ENCODE assay signal across 29 cellular contexts in the genomic region with DNA sequence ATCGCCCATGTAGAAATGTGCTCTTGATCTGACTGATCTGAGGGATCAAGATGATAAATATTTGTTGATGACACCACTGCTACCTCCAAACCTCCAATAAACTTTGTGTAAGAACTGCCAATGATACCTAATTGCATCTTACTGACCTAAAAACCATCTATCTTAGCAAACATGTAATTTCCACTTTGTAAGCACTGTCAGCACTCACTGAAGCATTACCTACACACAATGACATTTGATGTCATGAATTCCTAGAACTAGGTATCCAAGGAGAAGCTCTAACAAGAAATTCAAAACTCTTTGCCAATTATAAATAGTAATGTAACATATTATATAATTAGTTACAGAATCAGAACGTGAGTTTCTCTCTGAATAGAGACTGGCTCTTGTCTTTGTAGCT.
"Had no signal": no experiment of that assay in that cellular context is flagged by ENCODE, and none has a peak within 500 bp of the region (broad histone marks: within the 10 kb centered on the region; RNA-seq: fewer than 3 reads in every experiment).

No MANE protein-coding gene starts in this region.

- H3K27ac ChIP-seq: coronary artery, esophagus muscularis mucosa, heart right ventricle, lower lobe of right lung, neutrophil, pancreas, right atrium auricular region, suprapubic skin had no signal

- ATAC-seq: heart right ventricle; left ventricle myocardium superior; lower lobe of right lung; natural killer cell; pancreas; sciatic nerve; stimulated activated naive CD8-positive, alpha-beta T cell treated with anti-CD3 and anti-CD28 coated beads, Interleukin-15, amount 100 ng/mL, for 72 hours had no signal

- H3K9me3 Mint-ChIP-seq: neural crest cell; stimulated activated naive CD8-positive, alpha-beta T cell treated with anti-CD3 and anti-CD28 coated beads, Interleukin-15, amount 100 ng/mL, for 72 hours; type B pancreatic cell had no signal

- H3K27ac Mint-ChIP-seq: natural killer cell; progenitor cell of endocrine pancreas; stimulated activated naive CD8-positive, alpha-beta T cell treated with anti-CD3 and anti-CD28 coated beads, Interleukin-15, amount 100 ng/mL, for 72 hours; type B pancreatic cell had no signal

- H3K27me3 ChIP-seq: esophagus muscularis mucosa, heart right ventricle, neutrophil, pancreas, right atrium auricular region, suprapubic skin had no signal

- H3K4me1 ChIP-seq: esophagus muscularis mucosa, heart right ventricle, lower lobe of right lung, pancreas, right atrium auricular region, suprapubic skin had no signal

- DNase-seq: dermis blood vessel endothelial cell; effector memory CD4-positive, alpha-beta T cell; foreskin melanocyte; glutamatergic neuron; heart right ventricle; hippocampal formation; islet precursor cell; kidney glomerular epithelial cell; left ventricle myocardium superior; lower lobe of right lung; natural killer cell; pancreas; stimulated activated CD4-positive, alpha-beta T cell treated with anti-CD3 and anti-CD28 coated beads, Interleukin-12 subunit alpha, Interleukin-12 subunit beta, amount 100 ng/mL, for 4 hours; stimulated activated CD4-positive, alpha-beta T cell treated with anti-CD3 and anti-CD28 coated beads, Interleukin-1b, Interleukin-23, amount 100 ng/mL, for 48 hours; stimulated activated CD4-positive, alpha-beta T cell treated with anti-CD3 and anti-CD28 coated beads, Interleukin-4, amount 100 ng/mL, for 1 hour; stimulated activated CD8-positive, alpha-beta memory T cell treated with anti-CD3 and anti-CD28 coated beads, Interleukin-4, amount 100 ng/mL, for 48 hours; stimulated activated naive CD4-positive, alpha-beta T cell; stimulated activated naive CD8-positive, alpha-beta T cell treated with anti-CD3 and anti-CD28 coated beads, Interleukin-15, amount 100 ng/mL, for 72 hours had no signal

- H3K4me1 Mint-ChIP-seq: natural killer cell; stimulated activated naive CD8-positive, alpha-beta T cell treated with anti-CD3 and anti-CD28 coated beads, Interleukin-15, amount 100 ng/mL, for 72 hours had no signal

- H3K4me3 ChIP-seq: coronary artery, esophagus muscularis mucosa, heart right ventricle, lower lobe of right lung, pancreas, right atrium auricular region, smooth muscle cell, suprapubic skin had no signal

- H3K27me3 Mint-ChIP-seq: progenitor cell of endocrine pancreas; stimulated activated naive CD8-positive, alpha-beta T cell treated with anti-CD3 and anti-CD28 coated beads, Interleukin-15, amount 100 ng/mL, for 72 hours; type B pancreatic cell had no signal

- FAIRE-seq: endothelial cell of umbilical vein, pancreas had no signal

- H3K9me3 ChIP-seq: esophagus muscularis mucosa, heart right ventricle, lower lobe of right lung, neutrophil, pancreas, right atrium auricular region, suprapubic skin had no signal

- H3K4me3 Mint-ChIP-seq: natural killer cell; neural crest cell; stimulated activated naive CD8-positive, alpha-beta T cell treated with anti-CD3 and anti-CD28 coated beads, Interleukin-15, amount 100 ng/mL, for 72 hours; type B pancreatic cell had no signal

- H3K36me3 Mint-ChIP-seq: natural killer cell, type B pancreatic cell had no signal

- H3K36me3 ChIP-seq: esophagus muscularis mucosa, heart right ventricle, lower lobe of right lung, neutrophil, pancreas, right atrium auricular region, suprapubic skin had no signal
